ENCODE assay signal across 17 cellular contexts in the genomic region with DNA sequence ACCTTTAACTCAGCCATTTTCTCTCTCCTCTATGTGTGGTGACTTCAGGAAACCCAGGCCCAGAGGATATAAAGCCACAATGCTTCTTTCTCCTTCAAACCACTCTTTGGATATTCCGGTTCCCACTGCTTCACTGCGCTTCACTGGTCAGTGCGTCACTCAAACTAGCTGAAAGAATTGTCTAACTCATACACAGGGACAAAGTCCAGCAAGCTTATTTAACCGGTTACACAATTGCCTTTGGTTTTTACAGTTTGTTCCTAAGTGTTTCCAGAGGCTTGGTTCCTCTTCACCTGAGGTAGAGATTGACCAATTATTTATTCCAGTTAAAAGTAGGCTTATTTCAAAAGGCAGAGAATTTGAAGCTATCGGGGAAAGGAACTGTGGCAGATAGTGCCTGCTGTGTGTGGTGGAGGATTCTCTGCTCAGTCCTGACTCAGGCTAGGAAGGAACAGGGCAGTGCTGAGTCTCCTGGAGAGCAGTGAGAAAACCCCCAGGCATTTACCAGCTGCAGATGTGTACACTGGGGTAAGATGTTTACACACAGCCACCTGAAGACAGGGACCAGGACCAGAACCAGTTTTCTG. TPM values are rescaled to one million over a fixed set of nuclear protein-coding genes. Genes with fewer than 3 reads are reported as not detected.
DNase-seq lines count a peak whose midpoint lies in the region; ATAC-seq and TF ChIP-seq lines count a peak whose summit lies in the region.
"Had no signal": no experiment of that assay in that cellular context is flagged by ENCODE, and none has a peak within 500 bp of the region (broad histone marks: within the 10 kb centered on the region; RNA-seq: fewer than 3 reads in every experiment).

A gene with protein sequence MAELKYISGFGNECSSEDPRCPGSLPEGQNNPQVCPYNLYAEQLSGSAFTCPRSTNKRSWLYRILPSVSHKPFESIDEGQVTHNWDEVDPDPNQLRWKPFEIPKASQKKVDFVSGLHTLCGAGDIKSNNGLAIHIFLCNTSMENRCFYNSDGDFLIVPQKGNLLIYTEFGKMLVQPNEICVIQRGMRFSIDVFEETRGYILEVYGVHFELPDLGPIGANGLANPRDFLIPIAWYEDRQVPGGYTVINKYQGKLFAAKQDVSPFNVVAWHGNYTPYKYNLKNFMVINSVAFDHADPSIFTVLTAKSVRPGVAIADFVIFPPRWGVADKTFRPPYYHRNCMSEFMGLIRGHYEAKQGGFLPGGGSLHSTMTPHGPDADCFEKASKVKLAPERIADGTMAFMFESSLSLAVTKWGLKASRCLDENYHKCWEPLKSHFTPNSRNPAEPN (minus strand): TSS at position 145 of the 587 bp plus-strand sequence. CDS start 128 bp downstream, at position 17.

- H3K27ac ChIP-seq in HUES64 (ENCODE audit: low read depth, low read length) (peak within 1 kb of the TSS; percentile 67; the same call in 1 of the 2 replicates), liver (ENCODE audit: low read depth in 1 of 2, low read length in 2 of 2) (peak within 1 kb of the TSS; percentile 88 to 96), thyroid gland (peak within 1 kb of the TSS; percentile 78 to 91 (median 89)), adrenal gland (no peak within 1 kb of the TSS)

- peaks cover 4% of the 10 kb centered on the region for H3K27me3 Mint-ChIP-seq in brain

- peak; percentile 55 to 60 for TF ChIP-seq RAD21 in liver (IDR thresholded peaks at IDR 0.05)

- H3K4me1 ChIP-seq in HUES64 (ENCODE audit: insufficient read depth, low read length), result peaks cover 33% of the 10 kb centered on the region
- H3K4me1 ChIP-seq in liver (ENCODE audit: control insufficient read depth in 4 of 4, insufficient read depth in 4 of 4, low read length in 3 of 4), result peaks cover 4 to 41% (median 23%) of the 10 kb centered on the region in 4 donors
- H3K4me1 ChIP-seq in thyroid gland, result peaks cover 37 to 40% of the 10 kb centered on the region in 2 donors
- H3K4me1 ChIP-seq in adrenal gland (replicated peaks in 1 of 2), result peaks cover 11 to 15% of the 10 kb centered on the region in 2 donors

- H3K27me3 ChIP-seq in HUES64 (ENCODE audit: insufficient read depth, low read length) (no peaks in the 10 kb centered on the region), liver (ENCODE audit: control insufficient read depth in 4 of 4, insufficient read depth in 4 of 4, low read length in 3 of 4) (no peaks in the 10 kb centered on the region), thyroid gland (no peaks in the 10 kb centered on the region), adrenal gland (no peaks in the 10 kb centered on the region)

- 95% methylated on average over 5 of the region's 5 CpGs for WGBS in HUES64
- WGBS in liver, result 34% methylated on average over 5 of the region's 5 CpGs
- 29 to 51% methylated on average over 5 of the region's 5 CpGs for WGBS in thyroid gland, 2 donors
- 92 to 98% (median 96%) methylated on average over 5 of the region's 5 CpGs for WGBS in adrenal gland, 4 donors

- no peaks in the 10 kb centered on the region for H3K36me3 ChIP-seq in HUES64 (ENCODE audit: insufficient read depth, low read length)
- no peaks in the 10 kb centered on the region for H3K36me3 ChIP-seq in liver (ENCODE audit: control insufficient read depth in 4 of 4, insufficient read depth in 3 of 4, low read depth in 1 of 4, low read length in 3 of 4)
- no peaks in the 10 kb centered on the region for H3K36me3 ChIP-seq in thyroid gland
- no peaks in the 10 kb centered on the region for H3K36me3 ChIP-seq in adrenal gland (replicated peaks in 1 of 2)

- no peak for ATAC-seq in stimulated activated naive CD8-positive, alpha-beta T cell treated with anti-CD3 and anti-CD28 coated beads, Interleukin-15, Interleukin-2, amounts not matched to agents 100 U/mL and 50 U/mL, for 24 hours
- ATAC-seq in HG02588 (IDR thresholded peaks at IDR 0.05; ENCODE audit: unreplicated experiment), result no peak
- ATAC-seq: effector memory CD8-positive, alpha-beta T cell had no signal

- DNase-seq in thyroid gland (peak; percentile 84 to 85), adrenal gland (no peak), SKM-1 treated with dmso at 0.1 percent for 144 hours (lab: John Stamatoyannopoulos, UW; ENCODE audit: unreplicated experiment) (no peak)
- DNase-seq in stimulated activated naive CD8-positive, alpha-beta T cell treated with anti-CD3 and anti-CD28 coated beads, Interleukin-15, Interleukin-2, amounts not matched to agents 100 U/mL and 50 U/mL, for 24 hours, result no peak
- DNase-seq: activated CD4-positive, CD25-positive, alpha-beta regulatory T cell treated with anti-CD3 and anti-CD28 coated beads, Interleukin-2, amount 50 U/mL, for 72 hours; activated T-cell treated with anti-CD3 and anti-CD28 coated beads, Interleukin-2, amount 50 U/mL, for 24 hours; anterior cingulate cortex; CD4-positive, alpha-beta memory T cell; effector memory CD8-positive, alpha-beta T cell; mammary epithelial cell; NCI-H1436; NCI-H524 had no signal

- H3K4me3 Mint-ChIP-seq in brain, result peak within 1 kb of the TSS in 1 of 5 experiments; percentile 80
- H3K4me3 Mint-ChIP-seq: activated T-cell treated with anti-CD3 and anti-CD28 coated beads, Interleukin-2, amount 50 U/mL, for 24 hours; CD4-positive, alpha-beta memory T cell; effector memory CD8-positive, alpha-beta T cell had no signal

- peaks cover 0 to 13% (median 4%) of the 10 kb centered on the region in 5 experiments for H3K9me3 Mint-ChIP-seq in brain

- TF ChIP-seq CTCF in brain (conservative IDR thresholded peaks at IDR 0.05) (no peak), liver (IDR thresholded peaks at IDR 0.05; ENCODE audit: low read depth, low read length, missing input control) (no peak), thyroid gland (IDR thresholded peaks at IDR 0.05) (no peak), adrenal gland (IDR thresholded peaks at IDR 0.05) (no peak)

- peak within 1 kb of the TSS in 4 of 5 experiments; percentile 33 to 87 (median 66) for H3K27ac Mint-ChIP-seq in brain
- H3K27ac Mint-ChIP-seq: activated T-cell treated with anti-CD3 and anti-CD28 coated beads, Interleukin-2, amount 50 U/mL, for 24 hours had no signal

- peak in 1 of 2 donors; percentile 79 for TF ChIP-seq POLR2A in thyroid gland (IDR thresholded peaks at IDR 0.05)
- no peak for TF ChIP-seq POLR2A in adrenal gland (IDR thresholded peaks at IDR 0.05)

- H3K36me3 Mint-ChIP-seq in brain, result peaks cover 6% of the 10 kb centered on the region

- H3K9ac ChIP-seq in HUES64 (ENCODE audit: low read depth, low read length), result no peak within 1 kb of the TSS
- peak within 1 kb of the TSS; percentile 97 to 100 for H3K9ac ChIP-seq in liver (ENCODE audit: low read depth in 1 of 2, low read length in 2 of 2)

- H3K4me1 Mint-ChIP-seq in brain, result peaks cover 48% of the 10 kb centered on the region

- intact Hi-C loops in thyroid gland (cut with DNase I) (no loop called here), adrenal gland (cut with DNase I) (no loop called here)

- peaks cover 13% of the 10 kb centered on the region for H3K9me3 ChIP-seq in HUES64 (ENCODE audit: insufficient read depth, low read depth, low read length)
- no peaks in the 10 kb centered on the region for H3K9me3 ChIP-seq in liver (ENCODE audit: control insufficient read depth in 4 of 4, low read length in 3 of 4)
- H3K9me3 ChIP-seq in thyroid gland, result no peaks in the 10 kb centered on the region
- no peaks in the 10 kb centered on the region for H3K9me3 ChIP-seq in adrenal gland (replicated peaks in 1 of 3)

- H3K4me3 ChIP-seq in HUES64 (ENCODE audit: low read length), result no peak within 1 kb of the TSS
- H3K4me3 ChIP-seq in liver (ENCODE audit: low read depth in 1 of 3, low read length in 3 of 3), result peak within 1 kb of the TSS; percentile 74 to 96 (median 93)
- peak within 1 kb of the TSS in 2 of 3 donors; percentile 6 to 20 for H3K4me3 ChIP-seq in thyroid gland (replicated peaks in 1 of 3)
- no peak within 1 kb of the TSS for H3K4me3 ChIP-seq in adrenal gland

TF ChIP-seq in liver, 16 proteins besides CTCF, POLR2A, EP300 and RAD21 (continues in another document):
- peak in 1 of 2 donors; percentile 61 for TF ChIP-seq EGR1 (IDR thresholded peaks at IDR 0.05; ENCODE audit: low read depth in 2 of 2)
- no peak for TF ChIP-seq GABPA (IDR thresholded peaks at IDR 0.05 in 1 of 2, conservative IDR thresholded peaks at IDR 0.05 in 1 of 2)
- peak; percentile 98 for TF ChIP-seq TAF1 (conservative IDR thresholded peaks at IDR 0.05)
- TF ChIP-seq, protein P1, sequence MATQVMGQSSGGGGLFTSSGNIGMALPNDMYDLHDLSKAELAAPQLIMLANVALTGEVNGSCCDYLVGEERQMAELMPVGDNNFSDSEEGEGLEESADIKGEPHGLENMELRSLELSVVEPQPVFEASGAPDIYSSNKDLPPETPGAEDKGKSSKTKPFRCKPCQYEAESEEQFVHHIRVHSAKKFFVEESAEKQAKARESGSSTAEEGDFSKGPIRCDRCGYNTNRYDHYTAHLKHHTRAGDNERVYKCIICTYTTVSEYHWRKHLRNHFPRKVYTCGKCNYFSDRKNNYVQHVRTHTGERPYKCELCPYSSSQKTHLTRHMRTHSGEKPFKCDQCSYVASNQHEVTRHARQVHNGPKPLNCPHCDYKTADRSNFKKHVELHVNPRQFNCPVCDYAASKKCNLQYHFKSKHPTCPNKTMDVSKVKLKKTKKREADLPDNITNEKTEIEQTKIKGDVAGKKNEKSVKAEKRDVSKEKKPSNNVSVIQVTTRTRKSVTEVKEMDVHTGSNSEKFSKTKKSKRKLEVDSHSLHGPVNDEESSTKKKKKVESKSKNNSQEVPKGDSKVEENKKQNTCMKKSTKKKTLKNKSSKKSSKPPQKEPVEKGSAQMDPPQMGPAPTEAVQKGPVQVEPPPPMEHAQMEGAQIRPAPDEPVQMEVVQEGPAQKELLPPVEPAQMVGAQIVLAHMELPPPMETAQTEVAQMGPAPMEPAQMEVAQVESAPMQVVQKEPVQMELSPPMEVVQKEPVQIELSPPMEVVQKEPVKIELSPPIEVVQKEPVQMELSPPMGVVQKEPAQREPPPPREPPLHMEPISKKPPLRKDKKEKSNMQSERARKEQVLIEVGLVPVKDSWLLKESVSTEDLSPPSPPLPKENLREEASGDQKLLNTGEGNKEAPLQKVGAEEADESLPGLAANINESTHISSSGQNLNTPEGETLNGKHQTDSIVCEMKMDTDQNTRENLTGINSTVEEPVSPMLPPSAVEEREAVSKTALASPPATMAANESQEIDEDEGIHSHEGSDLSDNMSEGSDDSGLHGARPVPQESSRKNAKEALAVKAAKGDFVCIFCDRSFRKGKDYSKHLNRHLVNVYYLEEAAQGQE (IDR thresholded peaks at IDR 0.05), result peak; percentile 93
- TF ChIP-seq JUND (IDR thresholded peaks at IDR 0.05), result peak; percentile 86 to 92

RNA-seq across cellular contexts. Expression of the gene that starts here (rescaled TPM):
- 0.50 TPM for polyA plus RNA-seq in HUES64 (2013, experiment 1 of 2)
- 0.82 TPM for polyA plus RNA-seq in HUES64 (2013, experiment 2 of 2)
- not detected for polyA plus RNA-seq in brain (ENCODE audit: insufficient read depth, low read depth, low replicate concordance)
- 100 to 1,000 TPM in 1 of 2 donors, 10 to 100 TPM in 1; 83.5 to 326 TPM for total RNA-seq in liver
- 100 to 1,000 TPM; 243 to 250 TPM for polyA plus RNA-seq in liver
- 100 to 1,000 TPM in 1 of 4 donors, 10 to 100 TPM in 3; 36.8 to 136 (median 74.7) TPM for total RNA-seq in thyroid gland
- total RNA-seq in adrenal gland, result 1 to 10 TPM in 3 of 8 donors, under 1 TPM in 4, not detected in 1; 0.32 to 2.2 (median 0.72) TPM
- 1 to 10 TPM in 1 of 3 donors, under 1 TPM in 2; 0.56 to 1.1 (median 0.71) TPM for polyA plus RNA-seq in adrenal gland
- total RNA-seq: SK-MEL-5 had no signal
- polyA plus RNA-seq: CD4-positive, alpha-beta memory T cell; mammary epithelial cell had no signal

Comparison
In these comparisons a context has a peak if more than half of its experiments do, and no peak if none do; other contexts are left out.
1. RNA of the gene that starts here (total RNA-seq): 83.5 to 326 TPM in liver and 36.8 to 136 TPM in thyroid gland; 0.32 to 2.2 TPM in adrenal gland; every median in the first group is over 10 times any median in the second.
2. RNA of the gene that starts here (polyA plus RNA-seq): 243 to 250 TPM in liver; 0.56 to 1.1 TPM in adrenal gland and not detected in brain (single experiment); every median in the first group is over 100 times any median in the second.
3. H3K27ac ChIP-seq: peak in HUES64 (single experiment), liver (2 of 2) and thyroid gland (3 of 3); none in adrenal gland (0 of 5).
4. H3K4me3 ChIP-seq: peak in liver (3 of 3) and thyroid gland (2 of 3); none in HUES64 (single experiment) and adrenal gland (0 of 4).
5. DNase-seq: peak in thyroid gland (2 of 2); none in adrenal gland (0 of 7), SKM-1 treated with dmso at 0.1 percent for 144 hours (single experiment) and stimulated activated naive CD8-positive, alpha-beta T cell treated with anti-CD3 and anti-CD28 coated beads, Interleukin-15, Interleukin-2, amounts not matched to agents 100 U/mL and 50 U/mL, for 24 hours (single experiment).